Comparison of ENCODE assay signal across 18 cellular contexts in genomic region chr2:120260736-120261135, GRCh38.
"Had no signal": no experiment of that assay in that cellular context is flagged by ENCODE, and none has a peak within 500 bp of the region (broad histone marks: within the 10 kb centered on the region; RNA-seq: fewer than 3 reads in every experiment).

No MANE protein-coding gene starts in this region.

- DNase-seq: activated CD4-positive, alpha-beta T cell treated with anti-CD3 and anti-CD28 coated beads, Interleukin-2, amount 50 U/mL, for 1 hour; activated CD4-positive, CD25-positive, alpha-beta regulatory T cell treated with anti-CD3 and anti-CD28 coated beads, Interleukin-2, amount 50 U/mL, for 72 hours; activated naive CD4-positive, alpha-beta T cell treated with anti-CD3 and anti-CD28 coated beads, Interleukin-2, amount 50 U/mL, for 16 hours; anterior cingulate cortex; body of pancreas; cortex of kidney; heart left ventricle; lower lobe of right lung; naive thymus-derived CD8-positive, alpha-beta T cell; ovary; psoas muscle; transverse colon; uterus had no signal

- H3K27ac Mint-ChIP-seq: activated T-cell treated with anti-CD3 and anti-CD28 coated beads, Interleukin-2, amount 50 U/mL, for 72 hours; naive thymus-derived CD8-positive, alpha-beta T cell; stimulated activated effector memory CD8-positive, alpha-beta T cell treated with anti-CD3 and anti-CD28 coated beads, Interleukin-12 subunit alpha, Interleukin-12 subunit beta, amount 100 ng/mL, for 72 hours had no signal

- H3K4me1 ChIP-seq: body of pancreas, uterus had no signal

- H3K9me3 Mint-ChIP-seq: stimulated activated effector memory CD8-positive, alpha-beta T cell treated with anti-CD3 and anti-CD28 coated beads, Interleukin-12 subunit alpha, Interleukin-12 subunit beta, amount 100 ng/mL, for 72 hours had no signal

- H3K27me3 ChIP-seq: body of pancreas, cardiac muscle cell, heart left ventricle, ovary, right atrium auricular region, transverse colon, uterus had no signal

- H3K27me3 Mint-ChIP-seq: naive thymus-derived CD8-positive, alpha-beta T cell had no signal

- H3K4me3 ChIP-seq: body of pancreas, cardiac muscle cell, heart left ventricle, lower lobe of right lung, ovary, psoas muscle, right atrium auricular region, transverse colon, uterus had no signal

- H3K27ac ChIP-seq: body of pancreas, cardiac muscle cell, lower lobe of right lung, ovary, psoas muscle, right atrium auricular region, transverse colon, uterus, VCaP had no signal

- H3K4me3 Mint-ChIP-seq: activated T-cell treated with anti-CD3 and anti-CD28 coated beads, Interleukin-2, amount 50 U/mL, for 72 hours; naive thymus-derived CD8-positive, alpha-beta T cell; stimulated activated effector memory CD8-positive, alpha-beta T cell treated with anti-CD3 and anti-CD28 coated beads, Interleukin-12 subunit alpha, Interleukin-12 subunit beta, amount 100 ng/mL, for 72 hours had no signal

- H3K36me3 ChIP-seq: cardiac muscle cell, heart left ventricle, lower lobe of right lung, ovary, right atrium auricular region, transverse colon, uterus had no signal

- H3K9me3 ChIP-seq: body of pancreas, heart left ventricle, lower lobe of right lung, ovary, psoas muscle, right atrium auricular region, transverse colon, uterus had no signal

- ATAC-seq: body of pancreas, lower lobe of right lung, psoas muscle had no signal
